ENCODE assay signal across 1 cellular context in the genomic region with DNA sequence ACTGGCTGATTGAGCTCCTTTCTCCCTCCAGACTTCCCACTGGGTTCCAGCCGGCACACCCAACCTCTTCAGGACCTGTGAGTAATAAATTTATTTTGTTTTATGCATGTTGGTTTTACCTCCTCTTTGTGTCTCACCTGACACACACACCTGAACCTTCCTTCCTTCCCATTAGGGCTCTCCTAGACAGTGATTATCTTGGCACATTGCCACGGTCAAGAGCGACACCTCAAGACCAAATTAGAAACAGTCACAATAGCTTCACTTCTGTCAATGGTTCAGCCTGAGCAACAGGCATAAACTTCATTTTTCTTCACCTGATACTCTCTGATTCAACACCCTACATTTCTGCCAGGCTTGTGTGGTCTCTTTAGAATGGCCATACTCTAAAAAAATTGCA.
TF ChIP-seq lines count a peak whose summit lies in the region.

No MANE protein-coding gene starts in this region.

TF ChIP-seq in WTC11, 78 proteins besides CTCF, POLR2A, EP300 and RAD21 (continued from another document):
- TF ChIP-seq ZNF219 (CRISPR knock-in tag; IDR thresholded peaks at IDR 0.05; ENCODE audit: borderline replicate concordance) (no peak), FOXP1 (CRISPR knock-in tag; IDR thresholded peaks at IDR 0.05; ENCODE audit: borderline replicate concordance) (no peak), EMX1 (CRISPR knock-in tag; IDR thresholded peaks at IDR 0.05) (no peak), CREM (CRISPR knock-in tag; IDR thresholded peaks at IDR 0.05) (no peak), HMGA2 (CRISPR knock-in tag; IDR thresholded peaks at IDR 0.05) (no peak)
- TF ChIP-seq, protein P1, sequence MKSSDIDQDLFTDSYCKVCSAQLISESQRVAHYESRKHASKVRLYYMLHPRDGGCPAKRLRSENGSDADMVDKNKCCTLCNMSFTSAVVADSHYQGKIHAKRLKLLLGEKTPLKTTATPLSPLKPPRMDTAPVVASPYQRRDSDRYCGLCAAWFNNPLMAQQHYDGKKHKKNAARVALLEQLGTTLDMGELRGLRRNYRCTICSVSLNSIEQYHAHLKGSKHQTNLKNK (CRISPR knock-in tag; IDR thresholded peaks at IDR 0.05), result no peak
- TF ChIP-seq, protein P2, sequence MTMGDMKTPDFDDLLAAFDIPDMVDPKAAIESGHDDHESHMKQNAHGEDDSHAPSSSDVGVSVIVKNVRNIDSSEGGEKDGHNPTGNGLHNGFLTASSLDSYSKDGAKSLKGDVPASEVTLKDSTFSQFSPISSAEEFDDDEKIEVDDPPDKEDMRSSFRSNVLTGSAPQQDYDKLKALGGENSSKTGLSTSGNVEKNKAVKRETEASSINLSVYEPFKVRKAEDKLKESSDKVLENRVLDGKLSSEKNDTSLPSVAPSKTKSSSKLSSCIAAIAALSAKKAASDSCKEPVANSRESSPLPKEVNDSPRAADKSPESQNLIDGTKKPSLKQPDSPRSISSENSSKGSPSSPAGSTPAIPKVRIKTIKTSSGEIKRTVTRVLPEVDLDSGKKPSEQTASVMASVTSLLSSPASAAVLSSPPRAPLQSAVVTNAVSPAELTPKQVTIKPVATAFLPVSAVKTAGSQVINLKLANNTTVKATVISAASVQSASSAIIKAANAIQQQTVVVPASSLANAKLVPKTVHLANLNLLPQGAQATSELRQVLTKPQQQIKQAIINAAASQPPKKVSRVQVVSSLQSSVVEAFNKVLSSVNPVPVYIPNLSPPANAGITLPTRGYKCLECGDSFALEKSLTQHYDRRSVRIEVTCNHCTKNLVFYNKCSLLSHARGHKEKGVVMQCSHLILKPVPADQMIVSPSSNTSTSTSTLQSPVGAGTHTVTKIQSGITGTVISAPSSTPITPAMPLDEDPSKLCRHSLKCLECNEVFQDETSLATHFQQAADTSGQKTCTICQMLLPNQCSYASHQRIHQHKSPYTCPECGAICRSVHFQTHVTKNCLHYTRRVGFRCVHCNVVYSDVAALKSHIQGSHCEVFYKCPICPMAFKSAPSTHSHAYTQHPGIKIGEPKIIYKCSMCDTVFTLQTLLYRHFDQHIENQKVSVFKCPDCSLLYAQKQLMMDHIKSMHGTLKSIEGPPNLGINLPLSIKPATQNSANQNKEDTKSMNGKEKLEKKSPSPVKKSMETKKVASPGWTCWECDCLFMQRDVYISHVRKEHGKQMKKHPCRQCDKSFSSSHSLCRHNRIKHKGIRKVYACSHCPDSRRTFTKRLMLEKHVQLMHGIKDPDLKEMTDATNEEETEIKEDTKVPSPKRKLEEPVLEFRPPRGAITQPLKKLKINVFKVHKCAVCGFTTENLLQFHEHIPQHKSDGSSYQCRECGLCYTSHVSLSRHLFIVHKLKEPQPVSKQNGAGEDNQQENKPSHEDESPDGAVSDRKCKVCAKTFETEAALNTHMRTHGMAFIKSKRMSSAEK (CRISPR knock-in tag; IDR thresholded peaks at IDR 0.05; ENCODE audit: borderline replicate concordance), result no peak
- TF ChIP-seq, protein P3, sequence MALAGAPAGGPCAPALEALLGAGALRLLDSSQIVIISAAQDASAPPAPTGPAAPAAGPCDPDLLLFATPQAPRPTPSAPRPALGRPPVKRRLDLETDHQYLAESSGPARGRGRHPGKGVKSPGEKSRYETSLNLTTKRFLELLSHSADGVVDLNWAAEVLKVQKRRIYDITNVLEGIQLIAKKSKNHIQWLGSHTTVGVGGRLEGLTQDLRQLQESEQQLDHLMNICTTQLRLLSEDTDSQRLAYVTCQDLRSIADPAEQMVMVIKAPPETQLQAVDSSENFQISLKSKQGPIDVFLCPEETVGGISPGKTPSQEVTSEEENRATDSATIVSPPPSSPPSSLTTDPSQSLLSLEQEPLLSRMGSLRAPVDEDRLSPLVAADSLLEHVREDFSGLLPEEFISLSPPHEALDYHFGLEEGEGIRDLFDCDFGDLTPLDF (CRISPR knock-in tag; IDR thresholded peaks at IDR 0.05), result no peak
